Comparison of ENCODE assay signal across 1 cellular context in genomic region chr16:2267913-2268666, GRCh38.
TF ChIP-seq lines count a peak whose summit lies in the region.

Gene RNPS1, minus strand, starts transcription at chr16:2268126. Its CDS starts 3,483 bp downstream, at chr16:2264643.

TF ChIP-seq in HepG2, 621 proteins besides CTCF, POLR2A, EP300 and RAD21 (continued from another document and continues in another):
- TF ChIP-seq FUBP1 (CRISPR knock-in tag; IDR thresholded peaks at IDR 0.05; ENCODE audit: borderline replicate concordance) (no peak; the same call in 1 of the 2 replicates), HMGXB4 (CRISPR knock-in tag; IDR thresholded peaks at IDR 0.05; ENCODE audit: borderline replicate concordance in 1 of 2, low read depth in 1 of 2) (peak; percentile 50 to 82), POGK (CRISPR knock-in tag; conservative IDR thresholded peaks at IDR 0.05) (peak; percentile 83; the same call in 1 of the 2 replicates), ZNF891 (CRISPR knock-in tag; IDR thresholded peaks at IDR 0.05) (peak; percentile 59; the same call in 1 of the 2 replicates), MAZ (IDR thresholded peaks at IDR 0.05; ENCODE audit: borderline replicate concordance, low read depth, low read length) (peak; percentile 57), MAZ (CRISPR knock-in tag; IDR thresholded peaks at IDR 0.05; ENCODE audit: low read depth) (peak; percentile 69; the same call in 1 of the 2 replicates), ZNF709 (CRISPR knock-in tag; IDR thresholded peaks at IDR 0.05) (peak; percentile 94), MAF1 (CRISPR knock-in tag; IDR thresholded peaks at IDR 0.05; ENCODE audit: borderline replicate concordance) (peak; percentile 43; the same call in 1 of the 2 replicates), MTA1 (CRISPR knock-in tag; IDR thresholded peaks at IDR 0.05; ENCODE audit: borderline replicate concordance) (peak; percentile 69; the same call in 1 of the 2 replicates), YEATS4 (CRISPR knock-in tag; IDR thresholded peaks at IDR 0.05; ENCODE audit: borderline replicate concordance) (peak; percentile 98), ATRX (CRISPR knock-in tag; IDR thresholded peaks at IDR 0.05; ENCODE audit: borderline replicate concordance) (no peak), ZMAT5 (CRISPR knock-in tag; IDR thresholded peaks at IDR 0.05; ENCODE audit: borderline replicate concordance, low read depth) (no peak), SOX5 (CRISPR knock-in tag; IDR thresholded peaks at IDR 0.05; ENCODE audit: borderline replicate concordance) (peak; percentile 25; the same call in 1 of the 2 replicates), KIAA2018 (CRISPR knock-in tag; IDR thresholded peaks at IDR 0.05; ENCODE audit: borderline replicate concordance) (no peak), WIZ (CRISPR knock-in tag; IDR thresholded peaks at IDR 0.05) (no peak), ZBTB37 (CRISPR knock-in tag; IDR thresholded peaks at IDR 0.05) (no peak), CEBPB (IDR thresholded peaks at IDR 0.05; ENCODE audit: borderline replicate concordance, low read depth, low read length) (no peak), POLR2AphosphoS2 (IDR thresholded peaks at IDR 0.05; ENCODE audit: low read depth, low read length) (peak; percentile 87; the same call in 1 of the 2 replicates), ZNF768 (CRISPR knock-in tag; IDR thresholded peaks at IDR 0.05) (peak; percentile 43; the same call in 1 of the 2 replicates), PHF8 (CRISPR knock-in tag; IDR thresholded peaks at IDR 0.05) (peak; percentile 89), TEAD2 (CRISPR knock-in tag; IDR thresholded peaks at IDR 0.05) (no peak), ZNF264 (CRISPR knock-in tag; IDR thresholded peaks at IDR 0.05) (0 out of 2 replicates have a peak, but pooled peaks have one; percentile 19), ZBTB10 (CRISPR knock-in tag; IDR thresholded peaks at IDR 0.05; ENCODE audit: borderline replicate concordance) (no peak; the same call in 1 of the 2 replicates), IRF1 (CRISPR knock-in tag; IDR thresholded peaks at IDR 0.05; ENCODE audit: low read depth) (no peak), ISX (CRISPR knock-in tag; conservative IDR thresholded peaks at IDR 0.05) (no peak; the same call in 1 of the 2 replicates), SETDB1 (CRISPR knock-in tag; IDR thresholded peaks at IDR 0.05; ENCODE audit: borderline replicate concordance) (no peak), ATF1 (CRISPR knock-in tag; IDR thresholded peaks at IDR 0.05) (peak; percentile 100), BRF2 (CRISPR knock-in tag; IDR thresholded peaks at IDR 0.05) (peak; percentile 87; the same call in 1 of the 2 replicates), ZSCAN20 (CRISPR knock-in tag; IDR thresholded peaks at IDR 0.05; ENCODE audit: borderline replicate concordance) (0 out of 2 replicates have a peak, but pooled peaks have one; percentile 53), HNRNPL (IDR thresholded peaks at IDR 0.05; ENCODE audit: low read depth, low read length) (0 out of 2 replicates have a peak, but pooled peaks have one; percentile 26), ATAD3A (CRISPR knock-in tag; IDR thresholded peaks at IDR 0.05) (0 out of 2 replicates have a peak, but pooled peaks have one; percentile 28)
